ENCODE assay signal across 11 cellular contexts in genomic region chr18:52716926-52717325, GRCh38.
DNase-seq lines count a peak whose midpoint lies in the region; ATAC-seq and TF ChIP-seq lines count a peak whose summit lies in the region.
"Had no signal": no experiment of that assay in that cellular context is flagged by ENCODE, and none has a peak within 500 bp of the region (broad histone marks: within the 10 kb centered on the region; RNA-seq: fewer than 3 reads in every experiment).

No MANE protein-coding gene starts in this region.

- in situ Hi-C loops in KBM-7 (cut with MboI; ENCODE audit: low pct_unique_long_range_greater_than_20kb, low sequenced_read_pairs): no loop called here

- no peaks in the 10 kb centered on the region for H3K4me1 Mint-ChIP-seq in activated CD8-positive, alpha-beta T cell treated with anti-CD3 and anti-CD28 coated beads for 36 hours (ENCODE audit: low read depth)

- H3K9me3 Mint-ChIP-seq in activated CD8-positive, alpha-beta T cell treated with anti-CD3 and anti-CD28 coated beads for 36 hours: no peaks in the 10 kb centered on the region

- no peaks in the 10 kb centered on the region for H3K36me3 Mint-ChIP-seq in activated CD8-positive, alpha-beta T cell treated with anti-CD3 and anti-CD28 coated beads for 36 hours (ENCODE audit: low read depth)

- DNase-seq in AG04450 (ENCODE audit: low read depth, low spot score): no peak
- peak; percentile 7 for DNase-seq in KBM-7
- peak; percentile 3 to 6 for DNase-seq in cardiac fibroblast (ENCODE audit: low read depth in 2 of 2)
- DNase-seq in medulla oblongata (ENCODE audit: extremely low spot score): peak; percentile 84
- DNase-seq in NCI-H1048 (lab: John Stamatoyannopoulos, UW): no peak
- no peak for DNase-seq in activated CD8-positive, alpha-beta T cell treated with anti-CD3 and anti-CD28 coated beads for 36 hours
- DNase-seq: DND-41; stimulated activated CD4-positive, alpha-beta T cell treated with anti-CD3 and anti-CD28 coated beads, Interleukin-4, amount 100 ng/mL, for 24 hours; T-helper 9 cell had no signal

- H3K27me3 ChIP-seq in AG04450 (ENCODE audit: control insufficient read depth, insufficient read depth, low read length): no peaks in the 10 kb centered on the region

- no peak overlapping the region for H3K27ac Mint-ChIP-seq in activated CD8-positive, alpha-beta T cell treated with anti-CD3 and anti-CD28 coated beads for 36 hours

- H3K27me3 Mint-ChIP-seq in activated CD8-positive, alpha-beta T cell treated with anti-CD3 and anti-CD28 coated beads for 36 hours: no peaks in the 10 kb centered on the region

- ATAC-seq in activated CD8-positive, alpha-beta T cell treated with anti-CD3 and anti-CD28 coated beads for 36 hours: no peak
- no peak for ATAC-seq in HG03045 (IDR thresholded peaks at IDR 0.05; ENCODE audit: unreplicated experiment)
- ATAC-seq in HG02885 (IDR thresholded peaks at IDR 0.05; ENCODE audit: poor library complexity, unreplicated experiment): no peak

- CTCF ChIA-PET in AG04450 (lab: Charles Lee): interaction anchor here (0.7 to 1.6 kb wide), 5 partner anchors 10 to 1606 kb away, joined by 3 to 11 read pairs (median 4); no protein-coding TSS in a partner anchor
- CTCF ChIA-PET in activated CD8-positive, alpha-beta T cell treated with anti-CD3 and anti-CD28 coated beads for 36 hours (lab: Charles Lee): no interaction called here

- H3K27ac ChIP-seq in AG04450 (ENCODE audit: low read depth, low read length): no peak overlapping the region

- intact Hi-C loops in activated CD8-positive, alpha-beta T cell treated with anti-CD3 and anti-CD28 coated beads for 36 hours (cut with micrococcal nuclease): no loop called here

- peak; percentile 44 for TF ChIP-seq CTCF in AG04450 (IDR thresholded peaks at IDR 0.05; ENCODE audit: low read depth, low read length)
- TF ChIP-seq CTCF in cardiac fibroblast (IDR thresholded peaks at IDR 0.05; ENCODE audit: low read depth, low read length): no peak
- TF ChIP-seq CTCF in activated CD8-positive, alpha-beta T cell treated with anti-CD3 and anti-CD28 coated beads for 36 hours (IDR thresholded peaks at IDR 0.05): no peak

- H3K4me3 Mint-ChIP-seq in activated CD8-positive, alpha-beta T cell treated with anti-CD3 and anti-CD28 coated beads for 36 hours: no peak overlapping the region

- POLR2A ChIA-PET in AG04450 (lab: Yijun Ruan, JAX): no interaction called here
- POLR2A ChIA-PET in activated CD8-positive, alpha-beta T cell treated with anti-CD3 and anti-CD28 coated beads for 36 hours (lab: Charles Lee): no interaction called here

- H3K4me3 ChIP-seq in AG04450 (ENCODE audit: low read depth, low read length) (no peak overlapping the region), cardiac fibroblast (replicated peaks in 1 of 2; ENCODE audit: low read depth in 2 of 2, low read length in 2 of 2) (no peak overlapping the region)

- H3K9me3 ChIP-seq in AG04450 (ENCODE audit: control insufficient read depth, insufficient read depth, low read length): no peaks in the 10 kb centered on the region

Comparison
In these comparisons a context has a peak if more than half of its experiments do, and no peak if none do; other contexts are left out.
1. DNase-seq: peak in KBM-7 (single experiment), cardiac fibroblast (2 of 2) and medulla oblongata (single experiment); none in AG04450 (single experiment), NCI-H1048 (single experiment) and activated CD8-positive, alpha-beta T cell treated with anti-CD3 and anti-CD28 coated beads for 36 hours (single experiment).